Comparison of ENCODE assay signal across 16 cellular contexts in the genomic region with DNA sequence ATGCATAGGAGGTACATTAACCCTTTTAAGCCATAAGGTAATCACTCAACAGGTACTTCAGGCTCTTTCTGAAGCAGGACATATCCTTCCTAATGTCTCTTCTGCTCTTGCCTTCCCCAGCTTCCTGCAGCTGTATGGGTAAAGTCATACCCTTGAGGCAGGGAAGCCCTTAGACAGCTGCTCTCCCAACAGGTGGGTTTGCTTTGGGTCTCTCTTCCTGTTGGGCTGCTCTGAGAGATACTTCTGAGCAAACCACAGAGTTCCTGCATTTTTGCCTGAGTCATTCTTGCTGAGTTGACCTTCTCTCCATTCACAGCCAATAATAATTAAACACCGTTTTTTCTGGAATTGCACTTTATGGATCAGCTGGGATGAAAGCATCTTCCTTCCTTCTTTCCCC. TPM values are rescaled to one million over a fixed set of nuclear protein-coding genes. Genes with fewer than 3 reads are reported as not detected.
DNase-seq lines count a peak whose midpoint lies in the region; ATAC-seq and TF ChIP-seq lines count a peak whose summit lies in the region.
"Had no signal": no experiment of that assay in that cellular context is flagged by ENCODE, and none has a peak within 500 bp of the region (broad histone marks: within the 10 kb centered on the region; RNA-seq: fewer than 3 reads in every experiment).

No MANE protein-coding gene starts in this region.

- no peak for TF ChIP-seq CTCF in natural killer cell (IDR thresholded peaks at IDR 0.05)
- TF ChIP-seq CTCF in mucosa of descending colon (IDR thresholded peaks at IDR 0.05): no peak
- TF ChIP-seq CTCF in lower leg skin (IDR thresholded peaks at IDR 0.05): no peak

- H3K4me1 ChIP-seq in thymus (ENCODE audit: control insufficient read depth, insufficient read depth, low read length): peaks cover 16% of the 10 kb centered on the region
- H3K4me1 ChIP-seq in mucosa of descending colon (ENCODE audit: low read depth): no peaks in the 10 kb centered on the region
- H3K4me1 ChIP-seq: ascending aorta had no signal

- DNase-seq in natural killer cell treated with Interleukin-12 subunit alpha and Interleukin-12 subunit beta and Interleukin-15 and Interleukin-18, amount 100 ng/mL, for 72 hours (ENCODE audit: low spot score): no peak
- DNase-seq in natural killer cell (no peak), NCI-H2029 treated with DMSO at 0.1 percent for 48 hours (lab: John Stamatoyannopoulos, UW) (peak; percentile 2), mucosa of descending colon (no peak), lower leg skin (ENCODE audit: low spot score in 2 of 2) (no peak)
- DNase-seq: left cardiac atrium, NCI-H2171 had no signal

- H3K36me3 ChIP-seq in thymus (ENCODE audit: control insufficient read depth, insufficient read depth) (no peaks in the 10 kb centered on the region), mucosa of descending colon (ENCODE audit: low read depth) (no peaks in the 10 kb centered on the region)
- H3K36me3 ChIP-seq: ascending aorta, thoracic aorta had no signal

- H3K36me3 Mint-ChIP-seq in natural killer cell treated with Interleukin-12 subunit alpha and Interleukin-12 subunit beta and Interleukin-15 and Interleukin-18, amount 100 ng/mL, for 72 hours: no peaks in the 10 kb centered on the region
- H3K36me3 Mint-ChIP-seq in natural killer cell: no peaks in the 10 kb centered on the region
- peaks cover 18% of the 10 kb centered on the region for H3K36me3 Mint-ChIP-seq in activated T-helper 17 cell treated with anti-CD3 and anti-CD28 coated beads, Interleukin-2, amount 50 U/mL, for 72 hours (ENCODE audit: low read depth)

- peak overlapping the region; percentile 16 for H3K4me3 ChIP-seq in thymus (ENCODE audit: low read length)
- H3K4me3 ChIP-seq in mucosa of descending colon: no peak overlapping the region
- H3K4me3 ChIP-seq in lower leg skin (ENCODE audit: low read depth, poor library complexity, severe bottlenecking): no peak overlapping the region
- H3K4me3 ChIP-seq: ascending aorta, thoracic aorta had no signal

- no peaks in the 10 kb centered on the region for H3K27me3 ChIP-seq in thymus (ENCODE audit: control insufficient read depth, insufficient read depth)
- H3K27me3 ChIP-seq: ascending aorta had no signal

- ATAC-seq in natural killer cell treated with Interleukin-12 subunit alpha and Interleukin-12 subunit beta and Interleukin-15 and Interleukin-18, amount 100 ng/mL, for 72 hours: no peak
- no peak for ATAC-seq in natural killer cell
- ATAC-seq in activated T-helper 17 cell treated with anti-CD3 and anti-CD28 coated beads, Interleukin-2, amount 50 U/mL, for 72 hours (replicated peaks): peak; percentile 20
- ATAC-seq in mucosa of descending colon: no peak
- no peak for ATAC-seq in HG03097 (IDR thresholded peaks at IDR 0.05; ENCODE audit: low FRiP score, unreplicated experiment)
- ATAC-seq: left cardiac atrium, sciatic nerve, WTC11 had no signal

- 5% methylated on average over 1 of the region's 1 CpG for WGBS in thymus
- WGBS in lower leg skin, 2 donors: 78 to 86% methylated on average over 1 of the region's 1 CpG

- H3K27me3 Mint-ChIP-seq in natural killer cell treated with Interleukin-12 subunit alpha and Interleukin-12 subunit beta and Interleukin-15 and Interleukin-18, amount 100 ng/mL, for 72 hours: no peaks in the 10 kb centered on the region
- peaks cover 0 to 11% of the 10 kb centered on the region in 2 donors for H3K27me3 Mint-ChIP-seq in natural killer cell (ENCODE audit: low read depth in 2 of 2)
- H3K27me3 Mint-ChIP-seq in activated T-helper 17 cell treated with anti-CD3 and anti-CD28 coated beads, Interleukin-2, amount 50 U/mL, for 72 hours: no peaks in the 10 kb centered on the region

- intact Hi-C loops in natural killer cell (cut with micrococcal nuclease): no loop called here
- intact Hi-C loops in mucosa of descending colon (cut with DNase I, micrococcal nuclease): no loop called here
- intact Hi-C loops in lower leg skin (cut with DNase I; ENCODE audit: low total_unique reads): no loop called here

- no peak for TF ChIP-seq POLR2A in lower leg skin (IDR thresholded peaks at IDR 0.05)

- H3K27ac ChIP-seq in thymus (ENCODE audit: low read depth): no peak overlapping the region
- H3K27ac ChIP-seq: ascending aorta, thoracic aorta had no signal

- peak overlapping the region; percentile 15 for H3K4me3 Mint-ChIP-seq in natural killer cell treated with Interleukin-12 subunit alpha and Interleukin-12 subunit beta and Interleukin-15 and Interleukin-18, amount 100 ng/mL, for 72 hours
- no peak overlapping the region for H3K4me3 Mint-ChIP-seq in natural killer cell
- peak overlapping the region; percentile 91 for H3K4me3 Mint-ChIP-seq in activated T-helper 17 cell treated with anti-CD3 and anti-CD28 coated beads, Interleukin-2, amount 50 U/mL, for 72 hours
- H3K4me3 Mint-ChIP-seq: WTC11 had no signal

- H3K27ac Mint-ChIP-seq in natural killer cell treated with Interleukin-12 subunit alpha and Interleukin-12 subunit beta and Interleukin-15 and Interleukin-18, amount 100 ng/mL, for 72 hours: peak overlapping the region; percentile 1 to 59
- no peak overlapping the region for H3K27ac Mint-ChIP-seq in natural killer cell
- H3K27ac Mint-ChIP-seq in activated T-helper 17 cell treated with anti-CD3 and anti-CD28 coated beads, Interleukin-2, amount 50 U/mL, for 72 hours: peak overlapping the region; percentile 88
- H3K27ac Mint-ChIP-seq: WTC11 had no signal

- peaks cover 16 to 20% of the 10 kb centered on the region in 2 donors for H3K4me1 Mint-ChIP-seq in natural killer cell treated with Interleukin-12 subunit alpha and Interleukin-12 subunit beta and Interleukin-15 and Interleukin-18, amount 100 ng/mL, for 72 hours (ENCODE audit: low read depth in 2 of 2)
- peaks cover 15 to 17% of the 10 kb centered on the region in 2 donors for H3K4me1 Mint-ChIP-seq in natural killer cell
- peaks cover 23% of the 10 kb centered on the region for H3K4me1 Mint-ChIP-seq in activated T-helper 17 cell treated with anti-CD3 and anti-CD28 coated beads, Interleukin-2, amount 50 U/mL, for 72 hours
- H3K4me1 Mint-ChIP-seq: WTC11 had no signal

- no peaks in the 10 kb centered on the region for H3K9me3 Mint-ChIP-seq in natural killer cell treated with Interleukin-12 subunit alpha and Interleukin-12 subunit beta and Interleukin-15 and Interleukin-18, amount 100 ng/mL, for 72 hours
- H3K9me3 Mint-ChIP-seq in natural killer cell: no peaks in the 10 kb centered on the region
- no peaks in the 10 kb centered on the region for H3K9me3 Mint-ChIP-seq in activated T-helper 17 cell treated with anti-CD3 and anti-CD28 coated beads, Interleukin-2, amount 50 U/mL, for 72 hours

- H3K9me3 ChIP-seq in thymus (ENCODE audit: control insufficient read depth): no peaks in the 10 kb centered on the region
- no peaks in the 10 kb centered on the region for H3K9me3 ChIP-seq in mucosa of descending colon
- H3K9me3 ChIP-seq: ascending aorta, thoracic aorta had no signal

RNA-seq across cellular contexts. Expression of a gene that starts 2.0 kb away (rescaled TPM):
- total RNA-seq in natural killer cell treated with Interleukin-12 subunit alpha and Interleukin-12 subunit beta and Interleukin-15 and Interleukin-18, amount 100 ng/mL, for 72 hours: 1 to 10 TPM; 2.7 to 3.0 TPM
- total RNA-seq in natural killer cell (1 to 10 TPM; 1.6 to 9.1 (median 2.4) TPM), mucosa of descending colon (1 to 10 TPM in 1 of 3 donors, under 1 TPM in 2; 0.60 to 1.3 (median 0.78) TPM), lower leg skin (not detected)
- total RNA-seq in activated T-helper 17 cell treated with anti-CD3 and anti-CD28 coated beads, Interleukin-2, amount 50 U/mL, for 72 hours: 10 to 100 TPM; 33.0 to 56.7 TPM
- polyA plus RNA-seq in thymus: 43.6 TPM
- total RNA-seq: fibroblast of villous mesenchyme, osteocyte, thoracic aorta had no signal

Comparison
In these comparisons a context has a peak if more than half of its experiments do, and no peak if none do; other contexts are left out.
1. H3K27ac Mint-ChIP-seq: peak in natural killer cell treated with Interleukin-12 subunit alpha and Interleukin-12 subunit beta and Interleukin-15 and Interleukin-18, amount 100 ng/mL, for 72 hours (2 of 2) and activated T-helper 17 cell treated with anti-CD3 and anti-CD28 coated beads, Interleukin-2, amount 50 U/mL, for 72 hours (single experiment); none in natural killer cell (0 of 2).